2 cellular contexts compared by ENCODE assay signal in the genomic region with DNA sequence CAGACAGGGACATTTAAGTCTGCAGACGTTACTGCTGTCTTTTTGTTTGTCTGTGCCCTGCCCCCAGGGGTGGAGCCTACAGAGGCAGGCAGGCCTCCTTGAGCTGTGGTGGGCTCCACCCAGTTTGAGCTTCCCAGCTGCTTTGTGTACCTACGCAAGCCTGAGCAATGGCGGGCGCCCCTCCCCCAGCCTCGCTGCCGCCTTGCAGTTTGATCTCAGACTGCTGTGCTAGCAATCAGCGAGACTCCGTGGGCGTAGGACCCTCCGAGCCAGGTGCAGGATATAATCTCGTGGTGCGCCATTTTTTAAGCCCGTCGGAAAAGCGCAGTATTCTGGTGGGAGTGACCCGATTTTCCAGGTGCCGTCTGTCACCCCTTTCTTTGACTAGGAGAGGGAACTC.
DNase-seq lines count a peak whose midpoint lies in the region; ATAC-seq, FAIRE-seq and TF ChIP-seq lines count a peak whose summit lies in the region.
"Not testable (repeated sequence)": the region's sequence is repeated elsewhere in the genome, so short reads cannot be mapped to it uniquely, and the experiment has no call there.

No MANE protein-coding gene starts in this region.

- H3K4me3 ChIP-seq in HUES6 (ENCODE audit: low read depth, low read length) (peak overlapping the region; percentile 31; the same call in 1 of the 2 replicates), K562 (peak overlapping the region; percentile 17; the same call in 1 of the 2 replicates)

- BruUV-seq in K562 (replicated peaks; lab: Mats Ljungman, UMichigan) = not testable (repeated sequence)

- not testable (repeated sequence) for H4K20me1 ChIP-seq in K562 (replicated peaks; ENCODE audit: control insufficient read depth, insufficient read depth, low read length)

- H3K9me3 ChIP-seq in HUES6 (ENCODE audit: control insufficient read depth, insufficient read depth, low read depth, low read length) = peaks cover 18% of the 10 kb centered on the region; the same call in 1 of the 2 replicates
- H3K9me3 ChIP-seq in K562 (replicated peaks; ENCODE audit: control insufficient read depth, insufficient read depth, low read depth, low read length) = not testable (repeated sequence)

- in situ Hi-C loops in K562 (cut with MboI) = loop anchor here (5.0 kb wide), 1 partner anchor 1920 kb away; no protein-coding TSS in a partner anchor

- not testable (repeated sequence) for H3K9me1 ChIP-seq in K562 (ENCODE audit: control insufficient read depth, insufficient read depth, low read length)

- TF ChIP-seq POLR2A in K562 (conservative IDR thresholded peaks at IDR 0.05) = 0 out of 2 replicates have a peak, but pooled peaks have one; percentile 26

- TF ChIP-seq CTCF in K562 (IDR thresholded peaks at IDR 0.05 in 2 of 3, conservative IDR thresholded peaks at IDR 0.05 in 1 of 3; ENCODE audit: insufficient read depth in 2 of 3, low read depth in 1 of 3, low read length in 3 of 3) = not testable (repeated sequence)

- not testable (repeated sequence) for ATAC-seq in K562

- not testable (repeated sequence) for TF ChIP-seq EP300 in K562 (IDR thresholded peaks at IDR 0.05; ENCODE audit: low read length)

- CTCF ChIA-PET in K562 (lab: Yijun Ruan, JAX; ENCODE audit: low intra/inter-chr PET ratio) = not testable (repeated sequence)

- intact Hi-C loops in K562 (cut with micrococcal nuclease) = not testable (repeated sequence)

- 0% methylated on average over 7 of the region's 17 CpGs for WGBS in K562 (ENCODE audit: insufficient coverage, low coverage, missing lambda C conversion rate)

- not testable (repeated sequence) for H3K79me2 ChIP-seq in K562 (ENCODE audit: control insufficient read depth, insufficient read depth, low read length)

- FAIRE-seq in K562 (lab: Jason Lieb, UNC) = not testable (repeated sequence)

- H3K36me3 ChIP-seq in HUES6 (ENCODE audit: control insufficient read depth, insufficient read depth, low read length); K562 (ENCODE audit: control insufficient read depth, insufficient read depth, low read length): not testable (repeated sequence)

- not testable (repeated sequence) for TF ChIP-seq RAD21 in K562 (CRISPR knock-in tag; conservative IDR thresholded peaks at IDR 0.05 in 1 of 2, IDR thresholded peaks at IDR 0.05 in 1 of 2)

- peak overlapping the region; percentile 55; the same call in 1 of the 2 replicates for H3K4me2 ChIP-seq in K562 (ENCODE audit: insufficient read depth, low read length)

- H3K27ac ChIP-seq in HUES6 (ENCODE audit: low read depth, low read length); K562 (ENCODE audit: extremely low read depth, low read depth, low read length): not testable (repeated sequence)

- DNase-seq in K562 (ENCODE audit: extremely low read depth in 1 of 4, low spot score in 3 of 4) = not testable (repeated sequence)

- POLR2A ChIA-PET in K562 (lab: Yijun Ruan, JAX) = not testable (repeated sequence)

- peak overlapping the region; percentile 60 for H2AFZ ChIP-seq in K562 (ENCODE audit: low read depth, low read length)

- H3K27me3 ChIP-seq in HUES6 (ENCODE audit: control insufficient read depth, insufficient read depth, low read length) = not testable (repeated sequence)
- H3K27me3 ChIP-seq in K562 (ENCODE audit: control insufficient read depth in 2 of 2, insufficient read depth in 2 of 2, low read length in 2 of 2) = peaks cover 0 to 15% of the 10 kb centered on the region in 2 experiments; a peak in 2 of 5 replicates

- H3K9ac ChIP-seq in HUES6 (ENCODE audit: low read length); K562 (ENCODE audit: insufficient read depth in 1 of 2, low read depth in 2 of 2, low read length in 2 of 2): not testable (repeated sequence)

- H3K4me1 ChIP-seq in HUES6 (ENCODE audit: control insufficient read depth, insufficient read depth, low read length); K562 (replicated peaks in 1 of 2; ENCODE audit: control insufficient read depth in 2 of 2, insufficient read depth in 2 of 2, low read length in 2 of 2): not testable (repeated sequence)

TF ChIP-seq in K562, 482 proteins besides CTCF, POLR2A, EP300 and RAD21:
- TF ChIP-seq, protein P1, sequence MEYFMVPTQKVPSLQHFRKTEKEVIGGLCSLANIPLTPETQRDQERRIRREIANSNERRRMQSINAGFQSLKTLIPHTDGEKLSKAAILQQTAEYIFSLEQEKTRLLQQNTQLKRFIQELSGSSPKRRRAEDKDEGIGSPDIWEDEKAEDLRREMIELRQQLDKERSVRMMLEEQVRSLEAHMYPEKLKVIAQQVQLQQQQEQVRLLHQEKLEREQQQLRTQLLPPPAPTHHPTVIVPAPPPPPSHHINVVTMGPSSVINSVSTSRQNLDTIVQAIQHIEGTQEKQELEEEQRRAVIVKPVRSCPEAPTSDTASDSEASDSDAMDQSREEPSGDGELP (CRISPR knock-in tag; IDR thresholded peaks at IDR 0.05; ENCODE audit: borderline replicate concordance) = peak; percentile 59; the same call in 1 of the 2 replicates
- peak; percentile 52; the same call in 1 of the 2 replicates for TF ChIP-seq EP400 (IDR thresholded peaks at IDR 0.05)
- TF ChIP-seq ATF1 (CRISPR knock-in tag; IDR thresholded peaks at IDR 0.05) = not testable (repeated sequence)
- TF ChIP-seq ATF1 (tag; IDR thresholded peaks at IDR 0.05) = peak; percentile 39
- peak; percentile 65 for TF ChIP-seq TAF7 (tag; IDR thresholded peaks at IDR 0.05)
- peak; percentile 59 for TF ChIP-seq TAF9B (IDR thresholded peaks at IDR 0.05; ENCODE audit: partially characterized antibody)
- TF ChIP-seq RBFOX2 (IDR thresholded peaks at IDR 0.05; ENCODE audit: low read depth, low read length) = peak; percentile 38
- TF ChIP-seq NRF1 (conservative IDR thresholded peaks at IDR 0.05 in 1 of 2, IDR thresholded peaks at IDR 0.05 in 1 of 2) = peak; percentile 53 to 63; a peak in 3 of 4 replicates
- 0 out of 2 replicates have a peak, but pooled peaks have one; percentile 27 for TF ChIP-seq EGR1 (conservative IDR thresholded peaks at IDR 0.05)
